Comparison of ENCODE assay signal across 19 cellular contexts in the genomic region with DNA sequence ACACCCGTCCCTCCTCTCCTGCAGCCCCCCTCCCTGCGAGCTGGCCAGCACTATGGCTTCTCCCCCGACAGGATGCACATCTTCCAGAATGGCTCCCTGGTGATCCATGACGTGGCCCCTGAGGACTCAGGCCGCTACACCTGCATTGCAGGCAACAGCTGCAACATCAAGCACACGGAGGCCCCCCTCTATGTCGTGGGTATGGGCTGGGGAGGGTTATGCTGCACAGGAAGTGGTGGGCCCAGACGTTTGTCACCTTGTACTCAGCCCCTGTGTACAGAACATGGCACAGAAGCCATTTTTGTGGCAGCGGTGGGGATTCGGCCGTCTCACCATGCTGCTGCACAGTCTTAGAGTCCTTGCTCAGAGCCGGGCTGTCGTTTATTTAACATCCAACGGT. TPM values are rescaled to one million over a fixed set of nuclear protein-coding genes. Genes with fewer than 3 reads are reported as not detected.
DNase-seq lines count a peak whose midpoint lies in the region; ATAC-seq and TF ChIP-seq lines count a peak whose summit lies in the region.
"Had no signal": no experiment of that assay in that cellular context is flagged by ENCODE, and none has a peak within 500 bp of the region (broad histone marks: within the 10 kb centered on the region; RNA-seq: fewer than 3 reads in every experiment).

No MANE protein-coding gene starts in this region.

- no peaks in the 10 kb centered on the region for H3K36me3 Mint-ChIP-seq in activated CD8-positive, alpha-beta T cell treated with anti-CD3 and anti-CD28 coated beads for 36 hours (ENCODE audit: low read depth)
- no peaks in the 10 kb centered on the region for H3K36me3 Mint-ChIP-seq in immature natural killer cell
- no peaks in the 10 kb centered on the region for H3K36me3 Mint-ChIP-seq in activated T-helper 17 cell treated with anti-CD3 and anti-CD28 coated beads, Interleukin-2, amount 50 U/mL, for 72 hours (ENCODE audit: low read depth)

- peak overlapping the region; percentile 76 for H3K4me3 Mint-ChIP-seq in activated CD8-positive, alpha-beta T cell treated with anti-CD3 and anti-CD28 coated beads for 36 hours
- peak overlapping the region in 2 of 5 donors; percentile 10 to 25 for H3K4me3 Mint-ChIP-seq in immature natural killer cell
- no peak overlapping the region for H3K4me3 Mint-ChIP-seq in activated T-helper 17 cell treated with anti-CD3 and anti-CD28 coated beads, Interleukin-2, amount 50 U/mL, for 72 hours
- H3K4me3 Mint-ChIP-seq: activated T-cell treated with anti-CD3 and anti-CD28 coated beads, Interleukin-2, amount 50 U/mL, for 24 hours; type B pancreatic cell had no signal

- H3K9me3 Mint-ChIP-seq in activated CD8-positive, alpha-beta T cell treated with anti-CD3 and anti-CD28 coated beads for 36 hours = no peaks in the 10 kb centered on the region
- H3K9me3 Mint-ChIP-seq in immature natural killer cell = no peaks in the 10 kb centered on the region
- H3K9me3 Mint-ChIP-seq in activated T-helper 17 cell treated with anti-CD3 and anti-CD28 coated beads, Interleukin-2, amount 50 U/mL, for 72 hours = no peaks in the 10 kb centered on the region
- H3K9me3 Mint-ChIP-seq: activated T-cell treated with anti-CD3 and anti-CD28 coated beads, Interleukin-2, amount 50 U/mL, for 24 hours; type B pancreatic cell had no signal

- DNase-seq in NK-92 treated with Interleukin-12 subunit alpha and Interleukin-12 subunit beta, amount 100 ng/mL, for 24 hours (lab: John Stamatoyannopoulos, UW) = peak; percentile 24
- DNase-seq in NK-92 (lab: John Stamatoyannopoulos, UW; ENCODE audit: unreplicated experiment) (no peak), immature natural killer cell (peak; percentile 6 to 9 (median 9)), NCI-H1048 (lab: John Stamatoyannopoulos, UW) (no peak), RPMI8226 (no peak)
- peak; percentile 77 for DNase-seq in activated CD8-positive, alpha-beta T cell treated with anti-CD3 and anti-CD28 coated beads for 36 hours
- DNase-seq in stimulated activated naive CD8-positive, alpha-beta T cell treated with anti-CD3 and anti-CD28 coated beads, Interleukin-15, Interleukin-2, amounts not matched to agents 100 U/mL and 50 U/mL, for 24 hours = peak; percentile 33
- DNase-seq: activated CD4-positive, alpha-beta T cell treated with anti-CD3 and anti-CD28 coated beads, Interleukin-2, amount 50 U/mL, for 1 hour; activated naive CD4-positive, alpha-beta T cell treated with Interleukin-2 at 50 U/mL for 16 hours; activated T-cell treated with anti-CD3 and anti-CD28 coated beads, Interleukin-2, amount 50 U/mL, for 24 hours; Caco-2; cerebellar nuclear complex; foreskin melanocyte; hypothalamus; NCI-H524; ovary; SHP77 treated with DMSO at 0.1 percent for 48 hours had no signal

- intact Hi-C loops in activated CD8-positive, alpha-beta T cell treated with anti-CD3 and anti-CD28 coated beads for 36 hours (cut with micrococcal nuclease) = loop anchor here (2.0 to 5.0 kb wide), 2 partner anchors 71 to 240 kb away; no protein-coding TSS in a partner anchor

- peaks cover 24% of the 10 kb centered on the region for H3K4me1 Mint-ChIP-seq in activated CD8-positive, alpha-beta T cell treated with anti-CD3 and anti-CD28 coated beads for 36 hours (ENCODE audit: low read depth)
- H3K4me1 Mint-ChIP-seq in immature natural killer cell = peaks cover 13 to 19% of the 10 kb centered on the region in 2 donors
- H3K4me1 Mint-ChIP-seq in activated T-helper 17 cell treated with anti-CD3 and anti-CD28 coated beads, Interleukin-2, amount 50 U/mL, for 72 hours = peaks cover 5% of the 10 kb centered on the region

- peak; percentile 73 for ATAC-seq in activated CD8-positive, alpha-beta T cell treated with anti-CD3 and anti-CD28 coated beads for 36 hours
- ATAC-seq in stimulated activated naive CD8-positive, alpha-beta T cell treated with anti-CD3 and anti-CD28 coated beads, Interleukin-15, Interleukin-2, amounts not matched to agents 100 U/mL and 50 U/mL, for 24 hours = peak; percentile 39
- no peak for ATAC-seq in activated T-helper 17 cell treated with anti-CD3 and anti-CD28 coated beads, Interleukin-2, amount 50 U/mL, for 72 hours (replicated peaks)

- H3K27ac Mint-ChIP-seq in activated CD8-positive, alpha-beta T cell treated with anti-CD3 and anti-CD28 coated beads for 36 hours = peak overlapping the region; percentile 97
- H3K27ac Mint-ChIP-seq in immature natural killer cell = peak overlapping the region in 3 of 6 donors; percentile 45 to 87 (median 63)
- no peak overlapping the region for H3K27ac Mint-ChIP-seq in activated T-helper 17 cell treated with anti-CD3 and anti-CD28 coated beads, Interleukin-2, amount 50 U/mL, for 72 hours
- H3K27ac Mint-ChIP-seq: activated T-cell treated with anti-CD3 and anti-CD28 coated beads, Interleukin-2, amount 50 U/mL, for 24 hours had no signal

- TF ChIP-seq CTCF in activated CD8-positive, alpha-beta T cell treated with anti-CD3 and anti-CD28 coated beads for 36 hours (IDR thresholded peaks at IDR 0.05) = no peak

- CTCF ChIA-PET in activated CD8-positive, alpha-beta T cell treated with anti-CD3 and anti-CD28 coated beads for 36 hours (lab: Charles Lee) = interaction anchor here (1.0 to 3.0 kb wide), 10 partner anchors 18 to 241 kb away, joined by 3 to 38 read pairs (median 16); a partner anchor contains a TSS

- no peaks in the 10 kb centered on the region for H3K27me3 Mint-ChIP-seq in activated CD8-positive, alpha-beta T cell treated with anti-CD3 and anti-CD28 coated beads for 36 hours
- H3K27me3 Mint-ChIP-seq in immature natural killer cell (ENCODE audit: low read depth in 3 of 3) = peaks cover 0 to 5% (median 0%) of the 10 kb centered on the region in 3 donors
- peaks cover 3% of the 10 kb centered on the region for H3K27me3 Mint-ChIP-seq in activated T-helper 17 cell treated with anti-CD3 and anti-CD28 coated beads, Interleukin-2, amount 50 U/mL, for 72 hours
- H3K27me3 Mint-ChIP-seq: activated T-cell treated with anti-CD3 and anti-CD28 coated beads, Interleukin-2, amount 50 U/mL, for 24 hours; type B pancreatic cell had no signal

- POLR2A ChIA-PET in activated CD8-positive, alpha-beta T cell treated with anti-CD3 and anti-CD28 coated beads for 36 hours (lab: Charles Lee) = interaction anchor here (0.9 to 2.0 kb wide), 5 partner anchors 32 to 162 kb away, joined by 3 to 8 read pairs (median 6); a partner anchor contains a TSS

RNA-seq across cellular contexts. Expression of a gene that starts 29.0 kb away (rescaled TPM):
- total RNA-seq in activated CD8-positive, alpha-beta T cell treated with anti-CD3 and anti-CD28 coated beads for 36 hours = 10 to 100 TPM; 34.5 to 35.4 TPM
- 1 to 10 TPM; 4.8 to 7.3 (median 5.2) TPM for polyA plus RNA-seq in immature natural killer cell
- 10 to 100 TPM; 36.2 to 63.4 TPM for total RNA-seq in activated T-helper 17 cell treated with anti-CD3 and anti-CD28 coated beads, Interleukin-2, amount 50 U/mL, for 72 hours

RNA-seq across cellular contexts. Expression of a gene that starts 39.9 kb away (rescaled TPM):
- 10 to 100 TPM; 38.8 to 43.1 TPM for total RNA-seq in activated CD8-positive, alpha-beta T cell treated with anti-CD3 and anti-CD28 coated beads for 36 hours
- 1 to 10 TPM; 2.2 to 8.5 (median 4.4) TPM for polyA plus RNA-seq in immature natural killer cell
- total RNA-seq in activated T-helper 17 cell treated with anti-CD3 and anti-CD28 coated beads, Interleukin-2, amount 50 U/mL, for 72 hours = 10 to 100 TPM; 40.7 to 44.9 TPM

Comparison
In these comparisons a context has a peak if more than half of its experiments do, and no peak if none do; other contexts are left out.
1. DNase-seq: peak in NK-92 treated with Interleukin-12 subunit alpha and Interleukin-12 subunit beta, amount 100 ng/mL, for 24 hours (single experiment), activated CD8-positive, alpha-beta T cell treated with anti-CD3 and anti-CD28 coated beads for 36 hours (single experiment), immature natural killer cell (3 of 3) and stimulated activated naive CD8-positive, alpha-beta T cell treated with anti-CD3 and anti-CD28 coated beads, Interleukin-15, Interleukin-2, amounts not matched to agents 100 U/mL and 50 U/mL, for 24 hours (single experiment); none in NK-92 (single experiment), NCI-H1048 (single experiment) and RPMI8226 (single experiment).